Comparison of ENCODE assay signal across 8 cellular contexts in genomic region chr1:115545791-115546733, GRCh38.
DNase-seq lines count a peak whose midpoint lies in the region; ATAC-seq and TF ChIP-seq lines count a peak whose summit lies in the region.

No MANE protein-coding gene starts in this region.

- no peak overlapping the region for H3K27ac Mint-ChIP-seq in activated naive CD4-positive, alpha-beta T cell treated with anti-CD3 and anti-CD28 coated beads, Interleukin-2, amount 50 U/mL, for 72 hours

- H3K27me3 ChIP-seq in dorsolateral prefrontal cortex = peaks cover 0 to 10% (median 0%) of the 10 kb centered on the region in 45 donors

- H3K9me3 ChIP-seq in mesodermal cell (ENCODE audit: control insufficient read depth, low read length) = peaks cover 3% of the 10 kb centered on the region

- TF ChIP-seq CTCF in NB4 (IDR thresholded peaks at IDR 0.05; ENCODE audit: low read depth, low read length) = peak; percentile 51
- peak in 36 of 56 donors; percentile 14 to 55 (median 28) for TF ChIP-seq CTCF in dorsolateral prefrontal cortex (IDR thresholded peaks at IDR 0.05 in 54 of 56, conservative IDR thresholded peaks at IDR 0.05 in 2 of 56; ENCODE audit: low read depth in 1 of 56, partially characterized antibody in 56 of 56)

- no peak for DNase-seq in activated naive CD4-positive, alpha-beta T cell treated with anti-CD3 and anti-CD28 coated beads, Interleukin-2, amount 50 U/mL, for 72 hours (ENCODE audit: low spot score in 2 of 2)
- DNase-seq in activated naive CD4-positive, alpha-beta T cell treated with Interleukin-2 at 50 U/mL for 16 hours = no peak
- DNase-seq in NB4 (ENCODE audit: low read depth) (peak; percentile 14), dorsolateral prefrontal cortex (peak in 1 of 10 donors; percentile 11), occipital lobe (lab: John Stamatoyannopoulos, UW) (no peak)

- no peak for TF ChIP-seq POLR2A in NB4 (IDR thresholded peaks at IDR 0.05; ENCODE audit: extremely low read depth, insufficient read length)

- intact Hi-C loops in dorsolateral prefrontal cortex (cut with DNase I) = no loop called here

- peak; percentile 34 to 90 for ATAC-seq in activated naive CD4-positive, alpha-beta T cell treated with anti-CD3 and anti-CD28 coated beads, Interleukin-2, amount 50 U/mL, for 72 hours
- ATAC-seq in GM21390 (IDR thresholded peaks at IDR 0.05; ENCODE audit: unreplicated experiment) (no peak), GM18498 (IDR thresholded peaks at IDR 0.05; ENCODE audit: unreplicated experiment) (no peak)

- H3K27ac ChIP-seq in dorsolateral prefrontal cortex = no peak overlapping the region
- peak overlapping the region; percentile 100 for H3K27ac ChIP-seq in mesodermal cell (ENCODE audit: low read depth, low read length, severe bottlenecking)

- H3K9me3 Mint-ChIP-seq in activated naive CD4-positive, alpha-beta T cell treated with anti-CD3 and anti-CD28 coated beads, Interleukin-2, amount 50 U/mL, for 72 hours = no peaks in the 10 kb centered on the region

- no peaks in the 10 kb centered on the region for H3K36me3 Mint-ChIP-seq in activated naive CD4-positive, alpha-beta T cell treated with anti-CD3 and anti-CD28 coated beads, Interleukin-2, amount 50 U/mL, for 72 hours

- H3K4me1 ChIP-seq in mesodermal cell (ENCODE audit: control insufficient read depth, insufficient read depth, low read length, poor library complexity, severe bottlenecking) = peaks cover 28% of the 10 kb centered on the region

- H3K36me3 ChIP-seq in mesodermal cell (ENCODE audit: control insufficient read depth, insufficient read depth, low read length) = no peaks in the 10 kb centered on the region

- WGBS in mesodermal cell (ENCODE audit: insufficient coverage in 2 of 2), 2 experiments = 27 to 42% methylated on average over 5 to 6 of the region's 9 CpGs

- no peak overlapping the region for H3K4me3 ChIP-seq in NB4 (ENCODE audit: low read depth, low read length)
- no peak overlapping the region for H3K4me3 ChIP-seq in dorsolateral prefrontal cortex
- H3K4me3 ChIP-seq in mesodermal cell (ENCODE audit: extremely low read depth, insufficient read depth, low read length, poor library complexity, severe bottlenecking) = no peak overlapping the region

Comparison
In these comparisons a context has a peak if more than half of its experiments do, and no peak if none do; other contexts are left out.
1. ATAC-seq: peak in activated naive CD4-positive, alpha-beta T cell treated with anti-CD3 and anti-CD28 coated beads, Interleukin-2, amount 50 U/mL, for 72 hours (2 of 2); none in GM21390 (single experiment) and GM18498 (single experiment).